Comparison of ENCODE assay signal across 17 cellular contexts in the genomic region with DNA sequence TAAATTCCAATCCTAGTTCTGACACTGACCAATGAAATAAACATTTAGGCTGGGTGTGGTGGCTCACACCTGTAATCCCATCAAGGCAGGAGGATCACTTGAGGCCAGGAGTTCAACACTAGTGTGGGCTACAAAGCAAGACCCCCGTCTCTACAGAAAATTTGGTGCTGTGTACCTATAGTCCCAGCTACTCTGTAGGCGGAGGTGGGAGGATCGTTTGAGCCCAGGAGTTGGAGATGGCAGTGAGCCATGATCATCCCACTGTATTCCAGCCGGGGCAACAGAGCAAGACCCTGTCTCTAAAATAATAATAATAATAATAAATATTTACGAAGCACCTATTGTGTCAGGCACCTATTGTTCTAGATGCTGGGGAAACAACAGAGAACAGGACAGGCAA. TPM values are rescaled to one million over a fixed set of nuclear protein-coding genes. Genes with fewer than 3 reads are reported as not detected.
DNase-seq lines count a peak whose midpoint lies in the region; ATAC-seq and TF ChIP-seq lines count a peak whose summit lies in the region.
"Had no signal": no experiment of that assay in that cellular context is flagged by ENCODE, and none has a peak within 500 bp of the region (broad histone marks: within the 10 kb centered on the region; RNA-seq: fewer than 3 reads in every experiment).

No MANE protein-coding gene starts in this region.

- no peak for TF ChIP-seq POLR2A in thyroid gland (IDR thresholded peaks at IDR 0.05)

- H2AFZ ChIP-seq in Loucy (ENCODE audit: low read length) = no peak overlapping the region
- H2AFZ ChIP-seq: GM23248 had no signal

- no peak for TF ChIP-seq CTCF in Loucy (conservative IDR thresholded peaks at IDR 0.05; ENCODE audit: low read length)
- TF ChIP-seq CTCF in endothelial cell (IDR thresholded peaks at IDR 0.05; ENCODE audit: unreplicated experiment) = no peak
- no peak for TF ChIP-seq CTCF in thyroid gland (IDR thresholded peaks at IDR 0.05)

- H3K27me3 ChIP-seq in Loucy (ENCODE audit: insufficient read depth, low read length, poor library complexity, severe bottlenecking) (no peaks in the 10 kb centered on the region), thyroid gland (no peaks in the 10 kb centered on the region)

- H3K27ac ChIP-seq in thyroid gland = no peak overlapping the region
- H3K27ac ChIP-seq: GM23248 had no signal

- H3K36me3 Mint-ChIP-seq in activated T-cell treated with anti-CD3 and anti-CD28 coated beads, Interleukin-2, amount 50 U/mL, for 72 hours (ENCODE audit: insufficient read depth in 2 of 2) = peaks cover 5 to 13% of the 10 kb centered on the region in 2 donors
- peaks cover 28% of the 10 kb centered on the region for H3K36me3 Mint-ChIP-seq in activated T-cell treated with anti-CD3 and anti-CD28 coated beads, Interleukin-2, amount 50 U/mL, for 4 hours (ENCODE audit: insufficient read depth)
- H3K36me3 Mint-ChIP-seq in memory B cell (peaks cover 7% of the 10 kb centered on the region), endothelial cell (ENCODE audit: low read depth, unreplicated experiment) (peaks cover 29% of the 10 kb centered on the region)
- H3K36me3 Mint-ChIP-seq in stimulated activated memory B cell treated with anti-CD40 and anti-IgM and Interleukin-4, amounts not matched to agents 10 μg/mL and 1 μg/mL and 100 μg/mL, for 72 hours = peaks cover 51% of the 10 kb centered on the region

- H3K4me2 ChIP-seq in Loucy (ENCODE audit: low read depth, low read length, poor library complexity, severe bottlenecking) = peak overlapping the region; percentile 33

- peaks cover 12% of the 10 kb centered on the region for H4K20me1 ChIP-seq in Loucy (ENCODE audit: insufficient read depth, low read length, poor library complexity, severe bottlenecking)

- no peak for DNase-seq in activated T-cell treated with anti-CD3 and anti-CD28 coated beads, Interleukin-2, amount 50 U/mL, for 72 hours
- no peak for DNase-seq in activated T-cell treated with anti-CD3 and anti-CD28 coated beads, Interleukin-2, amount 50 U/mL, for 4 hours
- DNase-seq in memory B cell (ENCODE audit: low spot score in 2 of 2) (no peak), endothelial cell (ENCODE audit: low spot score) (no peak), thyroid gland (no peak), DMS 273 (lab: John Stamatoyannopoulos, UW; ENCODE audit: unreplicated experiment) (no peak)
- DNase-seq: C1 segment of cervical spinal cord, GF-D8, GM23248, NCI-H1436, NCI-H2029 treated with DMSO at 0.1 percent for 48 hours, NCI-H510A treated with DMSO at 0.1 percent for 48 hours, SHP77 treated with DMSO at 0.1 percent for 48 hours had no signal

- peaks cover 19% of the 10 kb centered on the region for H3K4me1 ChIP-seq in Loucy (ENCODE audit: insufficient read depth, low read length, poor library complexity, severe bottlenecking)
- H3K4me1 ChIP-seq in thyroid gland = peaks cover 6 to 20% of the 10 kb centered on the region in 2 donors

- H3K79me2 ChIP-seq in Loucy (ENCODE audit: insufficient read depth, low read length) = peaks cover 58% of the 10 kb centered on the region

- H3K36me3 ChIP-seq in Loucy (ENCODE audit: insufficient read depth, low read length) = peaks cover 8% of the 10 kb centered on the region; the same call in 1 of the 2 replicates
- H3K36me3 ChIP-seq in thyroid gland = peaks cover 7 to 21% of the 10 kb centered on the region in 2 donors

- no peaks in the 10 kb centered on the region for H3K9me3 ChIP-seq in Loucy (ENCODE audit: insufficient read depth, low read depth, low read length)
- no peaks in the 10 kb centered on the region for H3K9me3 ChIP-seq in thyroid gland

- WGBS in thyroid gland, 2 donors = 88 to 91% methylated on average over 5 of the region's 5 CpGs

- H3K4me3 ChIP-seq in Loucy (ENCODE audit: low read length, poor library complexity, severe bottlenecking) (no peak overlapping the region), thyroid gland (replicated peaks in 1 of 3) (no peak overlapping the region)
- H3K4me3 ChIP-seq: GM23248 had no signal

- H3F3A ChIP-seq in Loucy (ENCODE audit: low read depth) = 0 out of 2 replicates have a peak, but pooled peaks cover 4% of the 10 kb centered on the region

- no peak overlapping the region for H3K9ac ChIP-seq in Loucy (ENCODE audit: low read depth, low read length, poor library complexity, severe bottlenecking)
- H3K9ac ChIP-seq: GM23248 had no signal

- peaks cover 36% of the 10 kb centered on the region for H3K4me1 Mint-ChIP-seq in activated T-cell treated with anti-CD3 and anti-CD28 coated beads, Interleukin-2, amount 50 U/mL, for 72 hours (ENCODE audit: low read depth)
- peaks cover 18% of the 10 kb centered on the region for H3K4me1 Mint-ChIP-seq in activated T-cell treated with anti-CD3 and anti-CD28 coated beads, Interleukin-2, amount 50 U/mL, for 4 hours (ENCODE audit: low read depth)
- H3K4me1 Mint-ChIP-seq in memory B cell = peaks cover 21% of the 10 kb centered on the region
- peaks cover 55% of the 10 kb centered on the region for H3K4me1 Mint-ChIP-seq in stimulated activated memory B cell treated with anti-CD40 and anti-IgM and Interleukin-4, amounts not matched to agents 10 μg/mL and 1 μg/mL and 100 μg/mL, for 72 hours
- peaks cover 10% of the 10 kb centered on the region for H3K4me1 Mint-ChIP-seq in endothelial cell (ENCODE audit: unreplicated experiment)

- H3K27me3 Mint-ChIP-seq in activated T-cell treated with anti-CD3 and anti-CD28 coated beads, Interleukin-2, amount 50 U/mL, for 72 hours (ENCODE audit: low read depth) = no peaks in the 10 kb centered on the region
- H3K27me3 Mint-ChIP-seq in activated T-cell treated with anti-CD3 and anti-CD28 coated beads, Interleukin-2, amount 50 U/mL, for 4 hours (ENCODE audit: low read depth) = no peaks in the 10 kb centered on the region
- H3K27me3 Mint-ChIP-seq in memory B cell (no peaks in the 10 kb centered on the region), endothelial cell (ENCODE audit: unreplicated experiment) (peaks cover 12% of the 10 kb centered on the region)
- H3K27me3 Mint-ChIP-seq in stimulated activated memory B cell treated with anti-CD40 and anti-IgM and Interleukin-4, amounts not matched to agents 10 μg/mL and 1 μg/mL and 100 μg/mL, for 72 hours = no peaks in the 10 kb centered on the region

- no peak overlapping the region for H3K4me3 Mint-ChIP-seq in activated T-cell treated with anti-CD3 and anti-CD28 coated beads, Interleukin-2, amount 50 U/mL, for 72 hours
- H3K4me3 Mint-ChIP-seq in activated T-cell treated with anti-CD3 and anti-CD28 coated beads, Interleukin-2, amount 50 U/mL, for 4 hours = no peak overlapping the region
- H3K4me3 Mint-ChIP-seq in memory B cell = no peak overlapping the region
- H3K4me3 Mint-ChIP-seq in stimulated activated memory B cell treated with anti-CD40 and anti-IgM and Interleukin-4, amounts not matched to agents 10 μg/mL and 1 μg/mL and 100 μg/mL, for 72 hours = no peak overlapping the region
- H3K4me3 Mint-ChIP-seq in endothelial cell (ENCODE audit: unreplicated experiment) = no peak overlapping the region

- no peak for ATAC-seq in activated T-cell treated with anti-CD3 and anti-CD28 coated beads, Interleukin-2, amount 50 U/mL, for 72 hours (replicated peaks in 1 of 2)
- ATAC-seq in activated T-cell treated with anti-CD3 and anti-CD28 coated beads, Interleukin-2, amount 50 U/mL, for 4 hours = no peak
- ATAC-seq in memory B cell (ENCODE audit: low read depth) = no peak
- no peak for ATAC-seq in stimulated activated memory B cell treated with anti-CD40 and anti-IgM and Interleukin-4, amounts not matched to agents 10 μg/mL and 1 μg/mL and 100 μg/mL, for 72 hours
- ATAC-seq: HCT116 had no signal

- intact Hi-C loops in thyroid gland (cut with DNase I) = no loop called here

- peak overlapping the region; percentile 28 for H3K27ac Mint-ChIP-seq in activated T-cell treated with anti-CD3 and anti-CD28 coated beads, Interleukin-2, amount 50 U/mL, for 72 hours
- peak overlapping the region; percentile 51 for H3K27ac Mint-ChIP-seq in memory B cell
- H3K27ac Mint-ChIP-seq in stimulated activated memory B cell treated with anti-CD40 and anti-IgM and Interleukin-4, amounts not matched to agents 10 μg/mL and 1 μg/mL and 100 μg/mL, for 72 hours = peak overlapping the region; percentile 11
- no peak overlapping the region for H3K27ac Mint-ChIP-seq in endothelial cell (ENCODE audit: unreplicated experiment)

- no peaks in the 10 kb centered on the region for H3K9me2 ChIP-seq in Loucy (replicated peaks; ENCODE audit: low read depth, low read length)

- H3K9me3 Mint-ChIP-seq in activated T-cell treated with anti-CD3 and anti-CD28 coated beads, Interleukin-2, amount 50 U/mL, for 72 hours = no peaks in the 10 kb centered on the region
- no peaks in the 10 kb centered on the region for H3K9me3 Mint-ChIP-seq in activated T-cell treated with anti-CD3 and anti-CD28 coated beads, Interleukin-2, amount 50 U/mL, for 4 hours
- H3K9me3 Mint-ChIP-seq in memory B cell (no peaks in the 10 kb centered on the region), endothelial cell (ENCODE audit: unreplicated experiment) (no peaks in the 10 kb centered on the region)
- H3K9me3 Mint-ChIP-seq in stimulated activated memory B cell treated with anti-CD40 and anti-IgM and Interleukin-4, amounts not matched to agents 10 μg/mL and 1 μg/mL and 100 μg/mL, for 72 hours = no peaks in the 10 kb centered on the region

RNA-seq across cellular contexts. Expression of a gene that starts 6.7 kb away (rescaled TPM):
- total RNA-seq in activated T-cell treated with anti-CD3 and anti-CD28 coated beads, Interleukin-2, amount 50 U/mL, for 72 hours = 10 to 100 TPM; 13.6 to 16.6 TPM
- 10 to 100 TPM; 31.7 to 38.2 (median 33.5) TPM for total RNA-seq in activated T-cell treated with anti-CD3 and anti-CD28 coated beads, Interleukin-2, amount 50 U/mL, for 4 hours
- total RNA-seq in endothelial cell (ENCODE audit: unreplicated experiment) (48.6 TPM), thyroid gland (10 to 100 TPM; 18.0 to 33.5 (median 23.5) TPM)

RNA-seq across cellular contexts. Expression of a gene that starts 7.1 kb away (rescaled TPM):
- total RNA-seq in activated T-cell treated with anti-CD3 and anti-CD28 coated beads, Interleukin-2, amount 50 U/mL, for 72 hours = 10 to 100 TPM; 10.0 to 11.8 TPM
- total RNA-seq in activated T-cell treated with anti-CD3 and anti-CD28 coated beads, Interleukin-2, amount 50 U/mL, for 4 hours = 10 to 100 TPM; 16.6 to 22.3 (median 18.5) TPM
- 10.7 TPM for total RNA-seq in endothelial cell (ENCODE audit: unreplicated experiment)
- 10 to 100 TPM; 15.7 to 23.5 (median 17.9) TPM for total RNA-seq in thyroid gland

RNA-seq across cellular contexts. Expression of a gene that starts 13.7 kb away (rescaled TPM):
- total RNA-seq in activated T-cell treated with anti-CD3 and anti-CD28 coated beads, Interleukin-2, amount 50 U/mL, for 72 hours = 10 to 100 TPM in 1 of 2 donors, 1 to 10 TPM in 1; 8.9 to 18.1 TPM
- 1 to 10 TPM; 1.3 to 2.5 (median 2.2) TPM for total RNA-seq in activated T-cell treated with anti-CD3 and anti-CD28 coated beads, Interleukin-2, amount 50 U/mL, for 4 hours
- total RNA-seq in endothelial cell (ENCODE audit: unreplicated experiment) (3.4 TPM), thyroid gland (10 to 100 TPM; 11.8 to 19.3 (median 13.2) TPM)
- total RNA-seq: A172 had no signal

RNA-seq across cellular contexts. Expression of a gene that starts 13.9 kb away (rescaled TPM):
- 10 to 100 TPM; 58.4 to 66.7 TPM for total RNA-seq in activated T-cell treated with anti-CD3 and anti-CD28 coated beads, Interleukin-2, amount 50 U/mL, for 72 hours
- 10 to 100 TPM; 21.0 to 24.2 (median 23.1) TPM for total RNA-seq in activated T-cell treated with anti-CD3 and anti-CD28 coated beads, Interleukin-2, amount 50 U/mL, for 4 hours
- total RNA-seq in endothelial cell (ENCODE audit: unreplicated experiment) = 45.1 TPM
- 10 to 100 TPM; 29.6 to 38.8 (median 31.3) TPM for total RNA-seq in thyroid gland

RNA-seq across cellular contexts. Expression of a gene that starts 22.6 kb away (rescaled TPM):
- total RNA-seq in activated T-cell treated with anti-CD3 and anti-CD28 coated beads, Interleukin-2, amount 50 U/mL, for 72 hours = 1 to 10 TPM; 1.1 to 1.7 TPM
- total RNA-seq in activated T-cell treated with anti-CD3 and anti-CD28 coated beads, Interleukin-2, amount 50 U/mL, for 4 hours = under 1 TPM; 0.25 to 0.87 (median 0.30) TPM
- total RNA-seq in endothelial cell (ENCODE audit: unreplicated experiment) = 0.26 TPM
- total RNA-seq in thyroid gland = 1 to 10 TPM in 1 of 4 donors, under 1 TPM in 2, not detected in 1; 0.27 to 1.5 (median 0.59) TPM
- total RNA-seq: A172, GM23248 had no signal
